ENCODE assay signal across 8 cellular contexts in genomic region chr12:27780612-27781408, GRCh38. TPM values are rescaled to one million over a fixed set of nuclear protein-coding genes. Genes with fewer than 3 reads are reported as not detected.
DNase-seq lines count a peak whose midpoint lies in the region; ATAC-seq and TF ChIP-seq lines count a peak whose summit lies in the region.

No MANE protein-coding gene starts in this region.

- H3K36me3 Mint-ChIP-seq in MCF 10A (ENCODE audit: insufficient read depth, unreplicated experiment): peaks cover 10% of the 10 kb centered on the region

- H3K4me1 Mint-ChIP-seq in MCF 10A (ENCODE audit: insufficient read depth, unreplicated experiment): peaks cover 28% of the 10 kb centered on the region

- in situ Hi-C loops in Caki2 (cut with HindIII; ENCODE audit: low pct_unique_long_range_greater_than_20kb, low sequenced_read_pairs): no loop called here

- H3K9me3 Mint-ChIP-seq in MCF 10A (ENCODE audit: unreplicated experiment): no peaks in the 10 kb centered on the region

- BruUV-seq in MCF 10A (replicated peaks; lab: Mats Ljungman, UMichigan): no TSS peak

- no peaks in the 10 kb centered on the region for H3K27me3 Mint-ChIP-seq in MCF 10A (ENCODE audit: insufficient read depth, unreplicated experiment)

- H3K27ac Mint-ChIP-seq in MCF 10A (ENCODE audit: low read depth, unreplicated experiment): peak overlapping the region; percentile 63

- ATAC-seq in GM19438 (IDR thresholded peaks at IDR 0.05; ENCODE audit: low read depth, unreplicated experiment): peak; percentile 34
- ATAC-seq in HG03469 (IDR thresholded peaks at IDR 0.05; ENCODE audit: unreplicated experiment): peak; percentile 13

- no peak for TF ChIP-seq CTCF in MCF 10A (IDR thresholded peaks at IDR 0.05; ENCODE audit: unreplicated experiment)

- CTCF ChIA-PET in MCF 10A (lab: Yijun Ruan, JAX): interaction anchor here (0.6 to 1.8 kb wide), 3 partner anchors 12 to 142 kb away, joined by 4 to 5 read pairs (median 5); no protein-coding TSS in a partner anchor

- DNase-seq in Caki2 (ENCODE audit: low read depth): peak; percentile 45
- peak; percentile 42 for DNase-seq in SHP77 treated with DMSO at 0.1 percent for 48 hours (lab: John Stamatoyannopoulos, UW)
- peak; percentile 65 for DNase-seq in MCF 10A (ENCODE audit: unreplicated experiment)
- peak; percentile 75 for DNase-seq in kidney tubule cell (ENCODE audit: low spot score)
- DNase-seq in stimulated activated CD8-positive, alpha-beta memory T cell treated with anti-CD3 and anti-CD28 coated beads, Interleukin-4, amount 100 ng/mL, for 48 hours: peak; percentile 45
- no peak for DNase-seq in NCI-H1048 (lab: John Stamatoyannopoulos, UW)

- H3K4me3 Mint-ChIP-seq in MCF 10A (ENCODE audit: unreplicated experiment): peak overlapping the region; percentile 77

- intact Hi-C loops in MCF 10A (cut with micrococcal nuclease): loop anchor here (2.0 kb wide), 4 partner anchors 32 to 160 kb away; no protein-coding TSS in a partner anchor

- POLR2A ChIA-PET in MCF 10A (lab: Yijun Ruan, JAX): interaction anchor here (0.6 to 2.2 kb wide), 19 partner anchors 7 to 953 kb away, joined by 3 to 21 read pairs (median 4); no protein-coding TSS in a partner anchor

RNA-seq across cellular contexts. Expression of gene MANSC4, which starts 0.8 kb away (rescaled TPM):
- not detected in 2 replicates for total RNA-seq in Caki2 (2014; rRNA removed; shearing (Covaris generic); ENCODE audit: low replicate concordance)
- total RNA-seq in MCF 10A (2022): not detected in 2 replicates

RNA-seq across cellular contexts. Expression of gene KLHL42, which starts 0.8 kb away (rescaled TPM):
- total RNA-seq in Caki2 (2014; rRNA removed; shearing (Covaris generic); ENCODE audit: low replicate concordance): 12.8 and 19.7 TPM in 2 replicates
- total RNA-seq in MCF 10A (2022): 32.5 and 37.6 TPM in 2 replicates
